Comparison of ENCODE assay signal across 8 cellular contexts in the genomic region with DNA sequence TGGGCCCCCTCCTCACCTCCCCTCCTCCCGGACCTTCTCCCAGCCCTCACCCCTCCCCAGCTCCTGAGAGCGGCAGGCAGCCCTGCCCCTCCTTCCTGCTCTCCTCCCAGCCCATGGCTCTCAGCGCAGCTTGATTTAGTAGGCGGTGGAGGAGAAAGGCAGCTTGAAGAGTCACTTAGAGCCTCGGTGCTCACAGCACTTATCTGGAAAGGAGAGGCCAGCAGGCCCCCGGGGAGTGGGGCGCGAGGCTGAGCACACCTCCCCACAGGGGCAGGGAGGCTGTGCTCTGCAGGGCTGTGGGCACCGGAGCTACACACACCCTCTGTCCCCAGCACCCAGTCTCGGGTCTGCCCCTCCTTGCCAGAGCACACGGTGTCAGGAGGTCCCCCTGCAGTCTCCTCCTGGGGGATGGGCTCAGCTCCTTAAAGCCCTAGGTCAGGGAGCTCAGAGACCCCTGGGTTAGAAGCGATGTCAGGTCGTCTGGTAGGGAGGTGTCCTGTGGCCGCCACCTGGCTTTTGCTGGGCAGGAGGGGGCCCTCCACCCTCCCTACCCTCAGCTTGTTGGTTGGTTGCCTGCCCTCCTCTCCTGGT.
DNase-seq lines count a peak whose midpoint lies in the region; ATAC-seq and TF ChIP-seq lines count a peak whose summit lies in the region.

No MANE protein-coding gene starts in this region.

- H3K9me3 Mint-ChIP-seq in CD4-positive, alpha-beta T cell: no peaks in the 10 kb centered on the region
- H3K9me3 Mint-ChIP-seq in activated naive CD8-positive, alpha-beta T cell treated with anti-CD3 and anti-CD28 coated beads for 36 hours: no peaks in the 10 kb centered on the region
- H3K9me3 Mint-ChIP-seq in Calu3 (ENCODE audit: low read depth, unreplicated experiment): no peaks in the 10 kb centered on the region

- H3K4me1 Mint-ChIP-seq in CD4-positive, alpha-beta T cell (ENCODE audit: low read depth): peaks cover 5% of the 10 kb centered on the region
- peaks cover 8% of the 10 kb centered on the region for H3K4me1 Mint-ChIP-seq in activated naive CD8-positive, alpha-beta T cell treated with anti-CD3 and anti-CD28 coated beads for 36 hours
- peaks cover 8% of the 10 kb centered on the region for H3K4me1 Mint-ChIP-seq in Calu3 (ENCODE audit: low read depth, unreplicated experiment)

- no peaks in the 10 kb centered on the region for H4K20me1 ChIP-seq in Loucy (ENCODE audit: insufficient read depth, low read length, poor library complexity, severe bottlenecking)

- H3K4me1 ChIP-seq in Loucy (ENCODE audit: insufficient read depth, low read length, poor library complexity, severe bottlenecking) (peaks cover 83% of the 10 kb centered on the region), left lung (peaks cover 22 to 36% of the 10 kb centered on the region in 2 donors), upper lobe of right lung (peaks cover 26% of the 10 kb centered on the region)

- CTCF ChIA-PET in CD4-positive, alpha-beta T cell (lab: Charles Lee): interaction anchor here (1.0 kb wide), 1 partner anchor 149 kb away, joined by 4 read pairs; no protein-coding TSS in a partner anchor
- CTCF ChIA-PET in Calu3 (lab: Charles Lee): interaction anchor here (0.7 to 2.1 kb wide), 2 partner anchors 9 to 12 kb away, joined by 5 to 7 read pairs; no protein-coding TSS in a partner anchor

- H3K9ac ChIP-seq in Loucy (ENCODE audit: low read depth, low read length, poor library complexity, severe bottlenecking): peak overlapping the region; percentile 88

- H3K79me2 ChIP-seq in Loucy (ENCODE audit: insufficient read depth, low read length): peaks cover 53% of the 10 kb centered on the region; the same call in 1 of the 2 replicates

- no peaks in the 10 kb centered on the region for H3K9me3 ChIP-seq in CD4-positive, alpha-beta T cell (ENCODE audit: control insufficient read depth, low read length)
- H3K9me3 ChIP-seq in Loucy (ENCODE audit: insufficient read depth, low read depth, low read length): no peaks in the 10 kb centered on the region
- H3K9me3 ChIP-seq in left lung: no peaks in the 10 kb centered on the region
- no peaks in the 10 kb centered on the region for H3K9me3 ChIP-seq in upper lobe of right lung

- H3K27ac ChIP-seq in CD4-positive, alpha-beta T cell (ENCODE audit: low read depth, low read length): no peak overlapping the region
- H3K27ac ChIP-seq in left lung (peak overlapping the region; percentile 8 to 51), upper lobe of right lung (peak overlapping the region; percentile 30)

- H3K4me3 Mint-ChIP-seq in CD4-positive, alpha-beta T cell: peak overlapping the region; percentile 85
- peak overlapping the region; percentile 72 for H3K4me3 Mint-ChIP-seq in activated naive CD8-positive, alpha-beta T cell treated with anti-CD3 and anti-CD28 coated beads for 36 hours
- no peak overlapping the region for H3K4me3 Mint-ChIP-seq in Calu3 (ENCODE audit: low read depth, unreplicated experiment)

- no peaks in the 10 kb centered on the region for H3K36me3 ChIP-seq in Loucy (ENCODE audit: insufficient read depth, low read length)
- H3K36me3 ChIP-seq in left lung: no peaks in the 10 kb centered on the region
- H3K36me3 ChIP-seq in upper lobe of right lung: no peaks in the 10 kb centered on the region

- peak overlapping the region; percentile 83 for H2AFZ ChIP-seq in Loucy (ENCODE audit: low read length)

- peak; percentile 50 for ATAC-seq in CD4-positive, alpha-beta T cell (ENCODE audit: poor library complexity)
- ATAC-seq in left lung: peak; percentile 81
- peak; percentile 81 for ATAC-seq in upper lobe of right lung
- no peak for ATAC-seq in HG03354 (IDR thresholded peaks at IDR 0.05; ENCODE audit: poor library complexity, severe bottlenecking, unreplicated experiment)

- no peak for TF ChIP-seq CTCF in CD4-positive, alpha-beta T cell (IDR thresholded peaks at IDR 0.05)
- TF ChIP-seq CTCF in Loucy (conservative IDR thresholded peaks at IDR 0.05; ENCODE audit: low read length): no peak
- no peak for TF ChIP-seq CTCF in left lung (IDR thresholded peaks at IDR 0.05)
- TF ChIP-seq CTCF in upper lobe of right lung (IDR thresholded peaks at IDR 0.05): no peak
- no peak for TF ChIP-seq CTCF in Calu3 (IDR thresholded peaks at IDR 0.05; ENCODE audit: unreplicated experiment)

- H3K4me2 ChIP-seq in Loucy (ENCODE audit: low read depth, low read length, poor library complexity, severe bottlenecking): peak overlapping the region; percentile 89

- H3K27me3 ChIP-seq in CD4-positive, alpha-beta T cell (ENCODE audit: control insufficient read depth, insufficient read depth, low read length): peaks cover 39% of the 10 kb centered on the region
- H3K27me3 ChIP-seq in Loucy (ENCODE audit: insufficient read depth, low read length, poor library complexity, severe bottlenecking) (no peaks in the 10 kb centered on the region), left lung (peaks cover 0 to 44% of the 10 kb centered on the region in 2 donors), upper lobe of right lung (no peaks in the 10 kb centered on the region)

- H3K9me2 ChIP-seq in Loucy (replicated peaks; ENCODE audit: low read depth, low read length): no peaks in the 10 kb centered on the region

- H3K36me3 Mint-ChIP-seq in CD4-positive, alpha-beta T cell (ENCODE audit: low read depth): no peaks in the 10 kb centered on the region
- H3K36me3 Mint-ChIP-seq in activated naive CD8-positive, alpha-beta T cell treated with anti-CD3 and anti-CD28 coated beads for 36 hours: no peaks in the 10 kb centered on the region
- H3K36me3 Mint-ChIP-seq in Calu3 (ENCODE audit: insufficient read depth, unreplicated experiment): no peaks in the 10 kb centered on the region

- POLR2A ChIA-PET in CD4-positive, alpha-beta T cell (lab: Charles Lee): interaction anchor here (1.1 to 2.7 kb wide), 3 partner anchors 11 to 95 kb away, joined by 3 to 16 read pairs (median 4); no protein-coding TSS in a partner anchor

- H3K4me3 ChIP-seq in Loucy (ENCODE audit: low read length, poor library complexity, severe bottlenecking) (peak overlapping the region; percentile 85), left lung (peak overlapping the region; percentile 9 to 14), upper lobe of right lung (peak overlapping the region; percentile 41)

- intact Hi-C loops in CD4-positive, alpha-beta T cell (cut with DNase I, micrococcal nuclease): loop anchor here in 1 of 2 experiments (1.0 kb wide), 1 partner anchor 14 kb away; no protein-coding TSS in a partner anchor
- intact Hi-C loops in left lung (cut with DNase I) (no loop called here), upper lobe of right lung (cut with DNase I) (no loop called here), Calu3 (cut with micrococcal nuclease; ENCODE audit: unreplicated experiment) (no loop called here)

- peaks cover 2% of the 10 kb centered on the region; the same call in 1 of the 2 replicates for H3F3A ChIP-seq in Loucy (ENCODE audit: low read depth)

- no peak overlapping the region for H3K27ac Mint-ChIP-seq in CD4-positive, alpha-beta T cell
- no peak overlapping the region for H3K27ac Mint-ChIP-seq in activated naive CD8-positive, alpha-beta T cell treated with anti-CD3 and anti-CD28 coated beads for 36 hours
- no peak overlapping the region for H3K27ac Mint-ChIP-seq in Calu3 (ENCODE audit: unreplicated experiment)

- BruUV-seq in Calu3 (replicated peaks; lab: Mats Ljungman, UMichigan): no TSS peak

- DNase-seq in CD4-positive, alpha-beta T cell: no peak
- no peak for DNase-seq in activated naive CD8-positive, alpha-beta T cell treated with anti-CD3 and anti-CD28 coated beads for 36 hours
- DNase-seq in left lung (peak; percentile 80 to 81), upper lobe of right lung (peak; percentile 82), Calu3 (no peak), midbrain (lab: John Stamatoyannopoulos, UW) (no peak)

- H3K27me3 Mint-ChIP-seq in CD4-positive, alpha-beta T cell: peaks cover 33% of the 10 kb centered on the region
- H3K27me3 Mint-ChIP-seq in activated naive CD8-positive, alpha-beta T cell treated with anti-CD3 and anti-CD28 coated beads for 36 hours: peaks cover 30% of the 10 kb centered on the region
- H3K27me3 Mint-ChIP-seq in Calu3 (ENCODE audit: unreplicated experiment): peaks cover 100% of the 10 kb centered on the region

Comparison
In these comparisons a context has a peak if more than half of its experiments do, and no peak if none do; other contexts are left out.
1. DNase-seq: peak in left lung (2 of 2) and upper lobe of right lung (single experiment); none in CD4-positive, alpha-beta T cell (0 of 10), activated naive CD8-positive, alpha-beta T cell treated with anti-CD3 and anti-CD28 coated beads for 36 hours (single experiment), Calu3 (single experiment) and midbrain (single experiment).
2. H3K4me3 ChIP-seq: peak in every context shown above with its lines; median percentile 85 in Loucy; 41 in upper lobe of right lung; 12 in left lung.